In genomic region chr11:111851067-111851466, GRCh38 we compare ENCODE assay signal across 36 cellular contexts.
"Had no signal": no experiment of that assay in that cellular context is flagged by ENCODE, and none has a peak within 500 bp of the region (broad histone marks: within the 10 kb centered on the region; RNA-seq: fewer than 3 reads in every experiment).

No MANE protein-coding gene starts in this region.

- FAIRE-seq: astrocyte had no signal

- H3K4me1 Mint-ChIP-seq: activated B cell treated with CpG ODN at 0.5 μM for 24 hours; activated CD4-positive, alpha-beta memory T cell treated with anti-CD3 and anti-CD28 coated beads, Interleukin-2, amount 10 ng/mL, durations not matched to agents 7 days and 5 days; activated CD8-positive, alpha-beta memory T cell treated with anti-CD3 and anti-CD28 coated beads, Interleukin-2, amount 10 ng/mL, durations not matched to agents 7 days and 5 days; activated naive CD4-positive, alpha-beta T cell treated with anti-CD3 and anti-CD28 coated beads, Interleukin-2, amount 10 ng/mL, durations not matched to agents 7 days and 5 days; activated naive CD4-positive, alpha-beta T cell treated with anti-CD3 and anti-CD28 coated beads, Interleukin-2, amount 50 U/mL, for 24 hours; activated naive CD8-positive, alpha-beta T cell treated with anti-CD3 and anti-CD28 coated beads, Interleukin-2, amount 10 ng/mL, durations not matched to agents 7 days and 5 days had no signal

- H3K27me3 Mint-ChIP-seq: activated B cell treated with CpG ODN at 0.5 μM for 24 hours; activated CD4-positive, alpha-beta memory T cell treated with anti-CD3 and anti-CD28 coated beads, Interleukin-2, amount 10 ng/mL, durations not matched to agents 7 days and 5 days; activated CD4-positive, alpha-beta T cell treated with anti-CD3 and anti-CD28 coated beads, Interleukin-2, amount 10 ng/mL, durations not matched to agents 24 days and 14 days; activated CD8-positive, alpha-beta memory T cell treated with anti-CD3 and anti-CD28 coated beads, Interleukin-2, amount 10 ng/mL, durations not matched to agents 7 days and 5 days; activated naive CD4-positive, alpha-beta T cell treated with anti-CD3 and anti-CD28 coated beads, Interleukin-2, amount 10 ng/mL, durations not matched to agents 7 days and 5 days; activated naive CD4-positive, alpha-beta T cell treated with anti-CD3 and anti-CD28 coated beads, Interleukin-2, amount 50 U/mL, for 24 hours; activated naive CD8-positive, alpha-beta T cell; activated naive CD8-positive, alpha-beta T cell treated with anti-CD3 and anti-CD28 coated beads, Interleukin-2, amount 10 ng/mL, durations not matched to agents 7 days and 5 days; activated naive CD8-positive, alpha-beta T cell treated with anti-CD3 and anti-CD28 coated beads, Interleukin-2, amount 50 U/mL, for 24 hours; activated T-cell treated with anti-CD3 and anti-CD28 coated beads, Interleukin-2, amount 50 U/mL, for 24 hours had no signal

- H3K9me3 Mint-ChIP-seq: activated B cell treated with CpG ODN at 0.5 μM for 24 hours; activated CD4-positive, alpha-beta memory T cell treated with anti-CD3 and anti-CD28 coated beads, Interleukin-2, amount 10 ng/mL, durations not matched to agents 7 days and 5 days; activated CD4-positive, alpha-beta T cell treated with anti-CD3 and anti-CD28 coated beads, Interleukin-2, amount 10 ng/mL, durations not matched to agents 24 days and 14 days; activated naive CD4-positive, alpha-beta T cell treated with anti-CD3 and anti-CD28 coated beads, Interleukin-2, amount 10 ng/mL, durations not matched to agents 7 days and 5 days; activated naive CD4-positive, alpha-beta T cell treated with anti-CD3 and anti-CD28 coated beads, Interleukin-2, amount 50 U/mL, for 24 hours; activated naive CD8-positive, alpha-beta T cell treated with anti-CD3 and anti-CD28 coated beads, Interleukin-2, amount 10 ng/mL, durations not matched to agents 7 days and 5 days; activated naive CD8-positive, alpha-beta T cell treated with anti-CD3 and anti-CD28 coated beads, Interleukin-2, amount 50 U/mL, for 24 hours; activated T-cell treated with anti-CD3 and anti-CD28 coated beads, Interleukin-2, amount 50 U/mL, for 24 hours; activated T-helper 2 cell treated with anti-CD3 and anti-CD28 coated beads, Interferon-gamma antibody, Interleukin-2, Interleukin-4, amounts not matched to agents 10 μg/mL and 5 μg/mL and 100 μg/mL, durations not matched to agents 14 hours and 24 hours and 36 hours; T-helper 1 cell treated with Interleukin-12 subunit alpha and Interleukin-12 subunit beta and Interleukin-4 antibody, amounts not matched to agents 30 μg/mL and 1 μg/mL, for 36 hours; T-helper 2 cell treated with Interferon-gamma antibody and Interleukin-4, amounts not matched to agents 5 μg/mL and 100 μg/mL, for 36 hours had no signal

- H3K9me3 ChIP-seq: adrenal gland, body of pancreas, breast epithelium had no signal

- H3K36me3 ChIP-seq: breast epithelium had no signal

- H3K4me3 Mint-ChIP-seq: activated B cell treated with CpG ODN at 0.5 μM for 24 hours; activated CD4-positive, alpha-beta memory T cell treated with anti-CD3 and anti-CD28 coated beads, Interleukin-2, amount 10 ng/mL, durations not matched to agents 7 days and 5 days; activated CD4-positive, alpha-beta T cell treated with anti-CD3 and anti-CD28 coated beads, Interleukin-2, amount 10 ng/mL, durations not matched to agents 24 days and 14 days; activated CD8-positive, alpha-beta memory T cell treated with anti-CD3 and anti-CD28 coated beads, Interleukin-2, amount 10 ng/mL, durations not matched to agents 7 days and 5 days; activated CD8-positive, alpha-beta T cell treated with anti-CD3 and anti-CD28 coated beads, Interleukin-2, amount 10 ng/mL, durations not matched to agents 7 days and 5 days; activated naive CD4-positive, alpha-beta T cell treated with anti-CD3 and anti-CD28 coated beads, Interleukin-2, amount 10 ng/mL, durations not matched to agents 7 days and 5 days; activated naive CD4-positive, alpha-beta T cell treated with anti-CD3 and anti-CD28 coated beads, Interleukin-2, amount 50 U/mL, for 24 hours; activated naive CD8-positive, alpha-beta T cell; activated naive CD8-positive, alpha-beta T cell treated with anti-CD3 and anti-CD28 coated beads, Interleukin-2, amount 10 ng/mL, durations not matched to agents 7 days and 5 days; activated naive CD8-positive, alpha-beta T cell treated with anti-CD3 and anti-CD28 coated beads, Interleukin-2, amount 50 U/mL, for 24 hours; activated T-cell treated with anti-CD3 and anti-CD28 coated beads, Interleukin-2, amount 50 U/mL, for 24 hours; T-helper 1 cell treated with Interleukin-12 subunit alpha and Interleukin-12 subunit beta and Interleukin-4 antibody, amounts not matched to agents 30 μg/mL and 1 μg/mL, for 36 hours; T-helper 2 cell treated with Interferon-gamma antibody and Interleukin-4, amounts not matched to agents 5 μg/mL and 100 μg/mL, for 36 hours had no signal

- H3K27ac Mint-ChIP-seq: activated B cell treated with CpG ODN at 0.5 μM for 24 hours; activated CD4-positive, alpha-beta memory T cell treated with anti-CD3 and anti-CD28 coated beads, Interleukin-2, amount 10 ng/mL, durations not matched to agents 7 days and 5 days; activated CD4-positive, alpha-beta T cell treated with anti-CD3 and anti-CD28 coated beads, Interleukin-2, amount 10 ng/mL, durations not matched to agents 24 days and 14 days; activated CD8-positive, alpha-beta memory T cell treated with anti-CD3 and anti-CD28 coated beads, Interleukin-2, amount 10 ng/mL, durations not matched to agents 7 days and 5 days; activated CD8-positive, alpha-beta T cell treated with anti-CD3 and anti-CD28 coated beads, Interleukin-2, amount 10 ng/mL, durations not matched to agents 7 days and 5 days; activated naive CD4-positive, alpha-beta T cell treated with anti-CD3 and anti-CD28 coated beads, Interleukin-2, amount 10 ng/mL, durations not matched to agents 7 days and 5 days; activated naive CD4-positive, alpha-beta T cell treated with anti-CD3 and anti-CD28 coated beads, Interleukin-2, amount 50 U/mL, for 24 hours; activated naive CD8-positive, alpha-beta T cell; activated naive CD8-positive, alpha-beta T cell treated with anti-CD3 and anti-CD28 coated beads, Interleukin-2, amount 10 ng/mL, durations not matched to agents 7 days and 5 days; activated naive CD8-positive, alpha-beta T cell treated with anti-CD3 and anti-CD28 coated beads, Interleukin-2, amount 50 U/mL, for 24 hours; activated T-cell treated with anti-CD3 and anti-CD28 coated beads, Interleukin-2, amount 50 U/mL, for 24 hours; activated T-helper 2 cell treated with anti-CD3 and anti-CD28 coated beads, Interferon-gamma antibody, Interleukin-2, Interleukin-4, amounts not matched to agents 10 μg/mL and 5 μg/mL and 100 μg/mL, durations not matched to agents 14 hours and 24 hours and 36 hours; T-helper 1 cell treated with Interleukin-12 subunit alpha and Interleukin-12 subunit beta and Interleukin-4 antibody, amounts not matched to agents 30 μg/mL and 1 μg/mL, for 36 hours; T-helper 2 cell treated with Interferon-gamma antibody and Interleukin-4, amounts not matched to agents 5 μg/mL and 100 μg/mL, for 36 hours had no signal

- H3K4me3 ChIP-seq: adrenal gland, body of pancreas, breast epithelium had no signal

- H3K27me3 ChIP-seq: adrenal gland, body of pancreas, brain microvascular endothelial cell, breast epithelium had no signal

- H3K4me1 ChIP-seq: body of pancreas, breast epithelium had no signal

- DNase-seq: activated B cell treated with CpG ODN at 0.5 μM for 24 hours; activated CD4-positive, alpha-beta memory T cell treated with anti-CD3 and anti-CD28 coated beads, Interleukin-2, amount 10 ng/mL, durations not matched to agents 7 days and 5 days; activated CD4-positive, alpha-beta T cell treated with anti-CD3 and anti-CD28 coated beads for 4 hours; activated CD4-positive, alpha-beta T cell treated with anti-CD3 and anti-CD28 coated beads, Interleukin-2, amount 10 ng/mL, durations not matched to agents 24 days and 14 days; activated CD4-positive, alpha-beta T cell treated with anti-CD3 and anti-CD28 coated beads, Interleukin-2, amount 50 U/mL, for 1 hour; activated CD4-positive, alpha-beta T cell treated with anti-CD3 and anti-CD28 coated beads, Interleukin-2, amount 50 U/mL, for 48 hours; activated CD4-positive, CD25-positive, alpha-beta regulatory T cell treated with anti-CD3 and anti-CD28 coated beads, Interleukin-2, amount 50 U/mL, for 72 hours; activated CD8-positive, alpha-beta memory T cell treated with anti-CD3 and anti-CD28 coated beads for 24 hours; activated CD8-positive, alpha-beta memory T cell treated with anti-CD3 and anti-CD28 coated beads, Interleukin-2, amount 10 ng/mL, durations not matched to agents 7 days and 5 days; activated CD8-positive, alpha-beta memory T cell treated with anti-CD3 and anti-CD28 coated beads, Interleukin-2, amount 50 U/mL, for 48 hours; activated CD8-positive, alpha-beta T cell treated with anti-CD3 and anti-CD28 coated beads, Interleukin-2, amount 10 ng/mL, durations not matched to agents 7 days and 5 days; activated effector memory CD4-positive, alpha-beta T cell treated with Interleukin-2 at 50 U/mL for 16 hours; activated gamma-delta T cell; activated naive CD4-positive, alpha-beta T cell treated with anti-CD3 and anti-CD28 coated beads, Interleukin-2, amount 10 ng/mL, durations not matched to agents 7 days and 5 days; activated naive CD4-positive, alpha-beta T cell treated with Interleukin-2 at 50 U/mL for 16 hours; activated naive CD8-positive, alpha-beta T cell treated with anti-CD3 and anti-CD28 coated beads, Interleukin-2, amount 10 ng/mL, durations not matched to agents 7 days and 5 days; activated naive CD8-positive, alpha-beta T cell treated with anti-CD3 and anti-CD28 coated beads, Interleukin-2, amount 50 U/mL, for 24 hours; activated T-cell treated with anti-CD3 and anti-CD28 coated beads, Interleukin-2, amount 50 U/mL, for 24 hours; activated T-cell treated with anti-CD3 and anti-CD28 coated beads, Interleukin-2, amount 50 U/mL, for 48 hours; adrenal gland; amniotic stem cell; aorta; body of pancreas; brain microvascular endothelial cell; central memory CD4-positive, alpha-beta T cell; T-helper 1 cell; T-helper 2 cell; T-helper 9 cell had no signal

- H3K27ac ChIP-seq: adrenal gland, body of pancreas, brain microvascular endothelial cell, breast epithelium, VCaP had no signal
